ENCODE assay signal across 8 cellular contexts in the genomic region with DNA sequence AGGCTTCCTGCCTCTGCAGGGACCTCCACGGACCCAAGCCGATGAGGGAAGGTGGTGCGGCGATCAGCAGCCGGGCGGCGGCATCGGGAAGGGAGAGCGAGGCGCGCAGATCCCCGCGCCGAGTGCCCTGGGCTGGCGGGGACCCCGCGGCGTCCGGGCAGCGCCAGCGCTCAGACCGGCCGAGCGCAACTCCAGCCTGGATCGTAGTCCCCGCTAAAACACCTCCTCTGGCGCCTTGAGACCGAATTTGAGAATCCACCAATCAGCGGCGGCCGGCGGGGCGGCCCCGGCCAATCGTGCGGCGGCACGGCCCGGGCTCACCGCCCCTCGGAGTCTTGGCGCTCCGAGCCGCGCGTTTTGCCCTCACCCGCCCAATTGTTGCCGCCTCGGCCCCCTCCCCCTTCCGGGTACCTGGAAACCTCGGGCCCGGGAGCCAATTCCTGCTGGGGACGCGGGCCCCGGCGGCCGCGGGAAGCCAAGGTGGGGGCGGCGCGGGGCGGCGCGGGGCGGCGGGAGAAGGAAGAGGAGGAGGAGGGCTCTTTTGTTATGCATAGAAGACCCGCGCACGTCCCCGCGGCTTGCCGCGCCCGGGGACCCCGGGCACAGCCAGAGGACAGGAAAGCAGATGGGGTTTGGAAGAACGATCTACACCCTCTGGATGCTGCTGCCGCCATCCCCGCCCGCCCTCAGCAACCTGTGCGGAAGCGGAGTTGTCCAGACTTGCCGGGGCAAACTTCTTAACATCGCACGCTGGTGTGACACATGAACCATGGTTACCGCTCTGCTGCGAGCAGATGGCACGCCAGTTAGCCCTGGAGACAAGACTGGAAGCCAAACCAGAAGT. TPM values are rescaled to one million over a fixed set of nuclear protein-coding genes. Genes with fewer than 3 reads are reported as not detected.
DNase-seq lines count a peak whose midpoint lies in the region; TF ChIP-seq lines count a peak whose summit lies in the region.

A gene with protein sequence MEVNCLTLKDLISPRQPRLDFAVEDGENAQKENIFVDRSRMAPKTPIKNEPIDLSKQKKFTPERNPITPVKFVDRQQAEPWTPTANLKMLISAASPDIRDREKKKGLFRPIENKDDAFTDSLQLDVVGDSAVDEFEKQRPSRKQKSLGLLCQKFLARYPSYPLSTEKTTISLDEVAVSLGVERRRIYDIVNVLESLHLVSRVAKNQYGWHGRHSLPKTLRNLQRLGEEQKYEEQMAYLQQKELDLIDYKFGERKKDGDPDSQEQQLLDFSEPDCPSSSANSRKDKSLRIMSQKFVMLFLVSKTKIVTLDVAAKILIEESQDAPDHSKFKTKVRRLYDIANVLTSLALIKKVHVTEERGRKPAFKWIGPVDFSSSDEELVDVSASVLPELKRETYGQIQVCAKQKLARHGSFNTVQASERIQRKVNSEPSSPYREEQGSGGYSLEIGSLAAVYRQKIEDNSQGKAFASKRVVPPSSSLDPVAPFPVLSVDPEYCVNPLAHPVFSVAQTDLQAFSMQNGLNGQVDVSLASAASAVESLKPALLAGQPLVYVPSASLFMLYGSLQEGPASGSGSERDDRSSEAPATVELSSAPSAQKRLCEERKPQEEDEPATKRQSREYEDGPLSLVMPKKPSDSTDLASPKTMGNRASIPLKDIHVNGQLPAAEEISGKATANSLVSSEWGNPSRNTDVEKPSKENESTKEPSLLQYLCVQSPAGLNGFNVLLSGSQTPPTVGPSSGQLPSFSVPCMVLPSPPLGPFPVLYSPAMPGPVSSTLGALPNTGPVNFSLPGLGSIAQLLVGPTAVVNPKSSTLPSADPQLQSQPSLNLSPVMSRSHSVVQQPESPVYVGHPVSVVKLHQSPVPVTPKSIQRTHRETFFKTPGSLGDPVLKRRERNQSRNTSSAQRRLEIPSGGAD (minus strand): TSS at position 209 of the 844 bp plus-strand sequence. CDS start 934 bp downstream, outside the sequence.

- DNase-seq in ELR (ENCODE audit: low read depth) (peak; percentile 94), H7 (peak; percentile 98), LoVo (ENCODE audit: low spot score) (peak; percentile 99), RWPE1 (ENCODE audit: low spot score) (peak; percentile 99), fibroblast of the conjunctiva (ENCODE audit: low read depth) (peak; percentile 84), nephron progenitor cell (peak; percentile 96)
- peak; percentile 87 for DNase-seq in activated T-helper 2 cell treated with anti-CD3 and anti-CD28 coated beads, Interferon-gamma antibody, Interleukin-2, Interleukin-4, amounts not matched to agents 10 μg/mL and 5 μg/mL and 100 μg/mL, durations not matched to agents 14 hours and 24 hours and 36 hours (ENCODE audit: low spot score)

- no peaks in the 10 kb centered on the region for H3K9me3 Mint-ChIP-seq in activated T-helper 2 cell treated with anti-CD3 and anti-CD28 coated beads, Interferon-gamma antibody, Interleukin-2, Interleukin-4, amounts not matched to agents 10 μg/mL and 5 μg/mL and 100 μg/mL, durations not matched to agents 14 hours and 24 hours and 36 hours
- H3K9me3 Mint-ChIP-seq in nephron progenitor cell = no peaks in the 10 kb centered on the region
- no peaks in the 10 kb centered on the region for H3K9me3 Mint-ChIP-seq in stimulated activated naive CD8-positive, alpha-beta T cell treated with anti-CD3 and anti-CD28 coated beads, Interleukin-15, Interleukin-2, amounts not matched to agents 100 ng/mL and 50 ng/mL, for 24 hours

- peak within 1 kb of the TSS; percentile 88 for H3K4me3 Mint-ChIP-seq in activated T-helper 2 cell treated with anti-CD3 and anti-CD28 coated beads, Interferon-gamma antibody, Interleukin-2, Interleukin-4, amounts not matched to agents 10 μg/mL and 5 μg/mL and 100 μg/mL, durations not matched to agents 14 hours and 24 hours and 36 hours (ENCODE audit: low read depth)
- peak within 1 kb of the TSS; percentile 91 for H3K4me3 Mint-ChIP-seq in nephron progenitor cell
- H3K4me3 Mint-ChIP-seq in stimulated activated naive CD8-positive, alpha-beta T cell treated with anti-CD3 and anti-CD28 coated beads, Interleukin-15, Interleukin-2, amounts not matched to agents 100 ng/mL and 50 ng/mL, for 24 hours = peak within 1 kb of the TSS; percentile 87

- peak within 1 kb of the TSS; percentile 58 for H3K27ac Mint-ChIP-seq in activated T-helper 2 cell treated with anti-CD3 and anti-CD28 coated beads, Interferon-gamma antibody, Interleukin-2, Interleukin-4, amounts not matched to agents 10 μg/mL and 5 μg/mL and 100 μg/mL, durations not matched to agents 14 hours and 24 hours and 36 hours
- peak within 1 kb of the TSS; percentile 87 for H3K27ac Mint-ChIP-seq in nephron progenitor cell
- H3K27ac Mint-ChIP-seq in stimulated activated naive CD8-positive, alpha-beta T cell treated with anti-CD3 and anti-CD28 coated beads, Interleukin-15, Interleukin-2, amounts not matched to agents 100 ng/mL and 50 ng/mL, for 24 hours = peak within 1 kb of the TSS; percentile 23

- H3K27me3 ChIP-seq in H7 (ENCODE audit: control insufficient read depth, insufficient read depth, low read length) = no peaks in the 10 kb centered on the region

- intact Hi-C loops in activated T-helper 2 cell treated with anti-CD3 and anti-CD28 coated beads, Interferon-gamma antibody, Interleukin-2, Interleukin-4, amounts not matched to agents 10 μg/mL and 5 μg/mL and 100 μg/mL, durations not matched to agents 14 hours and 24 hours and 36 hours (cut with micrococcal nuclease) = loop anchor here (5.0 kb wide), 1 partner anchor 303 kb away; a partner anchor contains a TSS

- TF ChIP-seq CTCF in RWPE1 (conservative IDR thresholded peaks at IDR 0.05; ENCODE audit: low read depth) (no peak), nephron progenitor cell (IDR thresholded peaks at IDR 0.05) (no peak)

- POLR2A ChIA-PET in RWPE1 (lab: Yijun Ruan, JAX; ENCODE audit: low non-redundant PET) = no interaction called here

- H3K4me3 ChIP-seq in H7 (ENCODE audit: insufficient read depth, low read depth, low read length) = peak within 1 kb of the TSS; percentile 83

- H3K27me3 Mint-ChIP-seq in activated T-helper 2 cell treated with anti-CD3 and anti-CD28 coated beads, Interferon-gamma antibody, Interleukin-2, Interleukin-4, amounts not matched to agents 10 μg/mL and 5 μg/mL and 100 μg/mL, durations not matched to agents 14 hours and 24 hours and 36 hours (ENCODE audit: low read depth) = peaks cover 8% of the 10 kb centered on the region
- peaks cover 4% of the 10 kb centered on the region for H3K27me3 Mint-ChIP-seq in nephron progenitor cell (ENCODE audit: low read depth, poor library complexity)
- peaks cover 48% of the 10 kb centered on the region for H3K27me3 Mint-ChIP-seq in stimulated activated naive CD8-positive, alpha-beta T cell treated with anti-CD3 and anti-CD28 coated beads, Interleukin-15, Interleukin-2, amounts not matched to agents 100 ng/mL and 50 ng/mL, for 24 hours

- H3K36me3 Mint-ChIP-seq in activated T-helper 2 cell treated with anti-CD3 and anti-CD28 coated beads, Interferon-gamma antibody, Interleukin-2, Interleukin-4, amounts not matched to agents 10 μg/mL and 5 μg/mL and 100 μg/mL, durations not matched to agents 14 hours and 24 hours and 36 hours (ENCODE audit: low read depth) = peaks cover 32% of the 10 kb centered on the region
- peaks cover 28% of the 10 kb centered on the region for H3K36me3 Mint-ChIP-seq in nephron progenitor cell (ENCODE audit: low read depth)
- H3K36me3 Mint-ChIP-seq in stimulated activated naive CD8-positive, alpha-beta T cell treated with anti-CD3 and anti-CD28 coated beads, Interleukin-15, Interleukin-2, amounts not matched to agents 100 ng/mL and 50 ng/mL, for 24 hours (ENCODE audit: low read depth) = peaks cover 10% of the 10 kb centered on the region

- H3K36me3 ChIP-seq in H7 (replicated peaks; ENCODE audit: control insufficient read depth, insufficient read depth, low read length) = peaks cover 3% of the 10 kb centered on the region; the same call in 1 of the 2 replicates

- H3K4me1 Mint-ChIP-seq in activated T-helper 2 cell treated with anti-CD3 and anti-CD28 coated beads, Interferon-gamma antibody, Interleukin-2, Interleukin-4, amounts not matched to agents 10 μg/mL and 5 μg/mL and 100 μg/mL, durations not matched to agents 14 hours and 24 hours and 36 hours (ENCODE audit: low read depth) = peaks cover 33% of the 10 kb centered on the region
- peaks cover 64% of the 10 kb centered on the region for H3K4me1 Mint-ChIP-seq in nephron progenitor cell
- H3K4me1 Mint-ChIP-seq in stimulated activated naive CD8-positive, alpha-beta T cell treated with anti-CD3 and anti-CD28 coated beads, Interleukin-15, Interleukin-2, amounts not matched to agents 100 ng/mL and 50 ng/mL, for 24 hours (ENCODE audit: low read depth) = peaks cover 9% of the 10 kb centered on the region

- H3K27ac ChIP-seq in RWPE1 = peak within 1 kb of the TSS; percentile 94

- CTCF ChIA-PET in RWPE1 (lab: Yijun Ruan, JAX) = interaction anchor here (0.6 to 0.9 kb wide), 2 partner anchors 165 to 373 kb away, joined by 3 to 5 read pairs; no protein-coding TSS in a partner anchor

RNA-seq across cellular contexts. Expression of the gene that starts here (rescaled TPM):
- total RNA-seq in H7 (2014; rRNA removed; shearing (Covaris generic)) = 8.7 and 12.0 TPM in 2 replicates
- total RNA-seq in activated T-helper 2 cell treated with anti-CD3 and anti-CD28 coated beads, Interferon-gamma antibody, Interleukin-2, Interleukin-4, amounts not matched to agents 10 μg/mL and 5 μg/mL and 100 μg/mL, durations not matched to agents 14 hours and 24 hours and 36 hours = 14.3 and 17.7 TPM in 2 replicates

Comparison
In these comparisons a context has a peak if more than half of its experiments do, and no peak if none do; other contexts are left out.
1. Peak in every context shown above with its lines: DNase-seq, H3K4me3 ChIP-seq and H3K27ac ChIP-seq.
2. H3K27ac Mint-ChIP-seq: peak in every context shown above with its lines; median percentile 87 in nephron progenitor cell; 58 in activated T-helper 2 cell treated with anti-CD3 and anti-CD28 coated beads, Interferon-gamma antibody, Interleukin-2, Interleukin-4, amounts not matched to agents 10 μg/mL and 5 μg/mL and 100 μg/mL, durations not matched to agents 14 hours and 24 hours and 36 hours; 23 in stimulated activated naive CD8-positive, alpha-beta T cell treated with anti-CD3 and anti-CD28 coated beads, Interleukin-15, Interleukin-2, amounts not matched to agents 100 ng/mL and 50 ng/mL, for 24 hours.